ENCODE assay signal across 8 cellular contexts in the genomic region with DNA sequence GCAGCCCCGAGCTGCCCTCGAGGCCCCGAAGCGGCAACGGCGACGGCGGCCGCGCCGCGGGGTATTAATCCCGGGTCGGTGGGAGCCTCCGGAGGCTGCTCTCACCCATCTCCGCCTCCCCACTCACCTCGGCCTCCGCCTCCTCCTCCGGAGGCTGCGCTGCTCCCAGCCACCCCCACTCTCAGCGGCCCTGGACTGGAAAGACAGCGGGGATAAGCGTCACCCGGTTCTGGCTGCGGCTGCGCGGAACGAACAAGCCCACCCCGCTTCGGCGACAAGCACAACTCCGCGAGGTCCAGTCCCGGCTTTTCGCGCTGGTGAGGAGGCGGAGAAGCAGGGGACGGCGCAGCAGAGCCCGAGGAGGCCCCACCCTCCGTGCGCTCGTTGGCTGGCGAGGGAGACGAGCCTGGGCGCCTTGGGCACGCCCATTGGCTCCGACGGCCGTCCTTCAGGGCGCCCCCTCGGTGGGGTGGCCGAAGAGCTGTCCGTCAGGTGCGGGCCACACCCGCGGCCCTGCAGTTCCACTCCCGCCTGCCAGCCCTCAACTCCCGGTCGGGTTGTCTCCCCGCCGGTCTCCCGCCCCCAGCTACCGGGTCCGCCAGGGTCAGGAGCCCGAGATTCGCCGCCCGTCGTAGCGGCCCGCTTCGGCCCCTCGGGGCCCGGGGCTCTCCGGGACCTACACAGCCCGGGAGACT. TPM values are rescaled to one million over a fixed set of nuclear protein-coding genes. Genes with fewer than 3 reads are reported as not detected.
DNase-seq lines count a peak whose midpoint lies in the region; ATAC-seq and TF ChIP-seq lines count a peak whose summit lies in the region.

A gene (minus strand): TSS at position 327 of the 695 bp plus-strand sequence. CDS start 11,469 bp downstream, outside the sequence.

- DNase-seq in AG10803 (ENCODE audit: low read depth) (peak; percentile 100), NCI-H510A (lab: John Stamatoyannopoulos, UW) (peak; percentile 92), chondrocyte (ENCODE audit: low spot score) (peak; percentile 100), kidney epithelial cell (ENCODE audit: low read depth) (peak; percentile 94)
- DNase-seq in activated CD4-positive, alpha-beta T cell treated with anti-CD3 and anti-CD28 coated beads for 1 hour, result peak; percentile 90
- DNase-seq in stimulated activated CD4-positive, alpha-beta T cell treated with anti-CD3 and anti-CD28 coated beads, Interleukin-15, amount 100 ng/mL, for 48 hours (ENCODE audit: low read depth in 2 of 2), result peak; percentile 95 to 96

- ATAC-seq in GM19043 (IDR thresholded peaks at IDR 0.05; ENCODE audit: low read depth, unreplicated experiment) (peak; percentile 78), HG03378 (IDR thresholded peaks at IDR 0.05; ENCODE audit: unreplicated experiment) (peak; percentile 81)

- H3K27me3 ChIP-seq in kidney epithelial cell (ENCODE audit: control insufficient read depth, insufficient read depth, low read length), result no peaks in the 10 kb centered on the region

- peak within 1 kb of the TSS; percentile 95 for H3K4me3 Mint-ChIP-seq in chondrocyte (ENCODE audit: unreplicated experiment)

- no peaks in the 10 kb centered on the region for H3K36me3 Mint-ChIP-seq in chondrocyte (ENCODE audit: low read depth)

- H3K27ac Mint-ChIP-seq in chondrocyte (ENCODE audit: unreplicated experiment), result peak within 1 kb of the TSS; percentile 98

- peaks cover 28% of the 10 kb centered on the region for H3K4me1 Mint-ChIP-seq in chondrocyte (ENCODE audit: low read depth)

- no peaks in the 10 kb centered on the region for H3K27me3 Mint-ChIP-seq in chondrocyte (ENCODE audit: low read depth)

- H3K4me3 ChIP-seq in AG10803 (ENCODE audit: low read length) (peak within 1 kb of the TSS; percentile 87), kidney epithelial cell (ENCODE audit: low read depth, low read length) (peak within 1 kb of the TSS; percentile 70)

- no peaks in the 10 kb centered on the region for H3K36me3 ChIP-seq in kidney epithelial cell (ENCODE audit: control insufficient read depth, insufficient read depth, low read length)

- TF ChIP-seq CTCF in AG10803 (conservative IDR thresholded peaks at IDR 0.05; ENCODE audit: low read length) (no peak), chondrocyte (IDR thresholded peaks at IDR 0.05) (no peak), kidney epithelial cell (IDR thresholded peaks at IDR 0.05; ENCODE audit: insufficient read depth, low read length, poor library complexity, severe bottlenecking) (no peak)

- H3K9me3 Mint-ChIP-seq in chondrocyte (ENCODE audit: low read depth), result no peaks in the 10 kb centered on the region

RNA-seq across cellular contexts. Expression of the gene that starts here (rescaled TPM):
- total RNA-seq in chondrocyte (13.3 to 15.8 TPM (median 14.0 TPM) in 3 replicates), kidney epithelial cell (11.4 and 12.0 TPM in 2 replicates)

Comparison
In these comparisons a context has a peak if more than half of its experiments do, and no peak if none do; other contexts are left out.
1. Peak in every context shown above with its lines: DNase-seq, ATAC-seq and H3K4me3 ChIP-seq.